19 cellular contexts compared by ENCODE assay signal in genomic region chr6:45568626-45569025, GRCh38.
"Had no signal": no experiment of that assay in that cellular context is flagged by ENCODE, and none has a peak within 500 bp of the region (broad histone marks: within the 10 kb centered on the region; RNA-seq: fewer than 3 reads in every experiment).

No MANE protein-coding gene starts in this region.

- ATAC-seq: activated CD8-positive, alpha-beta memory T cell treated with anti-CD3 and anti-CD28 coated beads, Interleukin-2, amount 10 ng/mL, durations not matched to agents 7 days and 5 days; stimulated activated memory B cell treated with anti-CD40 and anti-IgM and Interleukin-4, amounts not matched to agents 10 μg/mL and 1 μg/mL and 100 μg/mL, for 72 hours; T-cell had no signal

- H3K27me3 ChIP-seq: heart left ventricle, testis, vagina had no signal

- H3K4me1 ChIP-seq: testis, vagina had no signal

- H3K27ac Mint-ChIP-seq: activated CD8-positive, alpha-beta memory T cell treated with anti-CD3 and anti-CD28 coated beads, Interleukin-2, amount 10 ng/mL, durations not matched to agents 7 days and 5 days; activated T-helper 1 cell treated with anti-CD3 and anti-CD28 coated beads, Interleukin-12 subunit alpha, Interleukin-12 subunit beta, Interleukin-2, Interleukin-4 antibody, amounts not matched to agents 30 ng/mL and 10 ng/mL and 1 ng/mL, durations not matched to agents 14 hours and 24 hours and 36 hours; stimulated activated memory B cell treated with anti-CD40 and anti-IgM and Interleukin-4, amounts not matched to agents 10 μg/mL and 1 μg/mL and 100 μg/mL, for 72 hours; T-cell; type B pancreatic cell had no signal

- H3K27ac ChIP-seq: coronary artery, heart left ventricle, testis, vagina had no signal

- H3K4me3 ChIP-seq: coronary artery, heart left ventricle, testis, vagina had no signal

- H3K9me3 Mint-ChIP-seq: activated T-helper 1 cell treated with anti-CD3 and anti-CD28 coated beads, Interleukin-12 subunit alpha, Interleukin-12 subunit beta, Interleukin-2, Interleukin-4 antibody, amounts not matched to agents 30 ng/mL and 10 ng/mL and 1 ng/mL, durations not matched to agents 14 hours and 24 hours and 36 hours; naive B cell; stimulated activated memory B cell treated with anti-CD40 and anti-IgM and Interleukin-4, amounts not matched to agents 10 μg/mL and 1 μg/mL and 100 μg/mL, for 72 hours; type B pancreatic cell had no signal

- H3K4me3 Mint-ChIP-seq: activated CD8-positive, alpha-beta memory T cell treated with anti-CD3 and anti-CD28 coated beads, Interleukin-2, amount 10 ng/mL, durations not matched to agents 7 days and 5 days; activated T-helper 1 cell treated with anti-CD3 and anti-CD28 coated beads, Interleukin-12 subunit alpha, Interleukin-12 subunit beta, Interleukin-2, Interleukin-4 antibody, amounts not matched to agents 30 ng/mL and 10 ng/mL and 1 ng/mL, durations not matched to agents 14 hours and 24 hours and 36 hours; naive B cell; stimulated activated memory B cell treated with anti-CD40 and anti-IgM and Interleukin-4, amounts not matched to agents 10 μg/mL and 1 μg/mL and 100 μg/mL, for 72 hours; T-cell; type B pancreatic cell had no signal

- H3K27me3 Mint-ChIP-seq: stimulated activated memory B cell treated with anti-CD40 and anti-IgM and Interleukin-4, amounts not matched to agents 10 μg/mL and 1 μg/mL and 100 μg/mL, for 72 hours; T-cell had no signal

- DNase-seq: activated CD4-positive, alpha-beta T cell treated with anti-CD3 and anti-CD28 coated beads, Interleukin-2, amount 50 U/mL, for 48 hours; activated CD8-positive, alpha-beta memory T cell treated with anti-CD3 and anti-CD28 coated beads, Interleukin-2, amount 10 ng/mL, durations not matched to agents 7 days and 5 days; activated T-cell treated with anti-CD3 and anti-CD28 coated beads for 4 hours; cerebellar nuclear complex; left cardiac atrium; mesendoderm; naive B cell; occipital lobe; small intestine; stimulated activated CD4-positive, alpha-beta T cell treated with anti-CD3 and anti-CD28 coated beads, Interleukin-15, amount 100 ng/mL, for 24 hours; T-cell; T-helper 9 cell had no signal

- H3K9me3 ChIP-seq: heart left ventricle, testis, vagina had no signal

- H3K36me3 Mint-ChIP-seq: naive B cell; stimulated activated memory B cell treated with anti-CD40 and anti-IgM and Interleukin-4, amounts not matched to agents 10 μg/mL and 1 μg/mL and 100 μg/mL, for 72 hours; type B pancreatic cell had no signal

- H3K36me3 ChIP-seq: heart left ventricle, vagina had no signal
